In the genomic region with DNA sequence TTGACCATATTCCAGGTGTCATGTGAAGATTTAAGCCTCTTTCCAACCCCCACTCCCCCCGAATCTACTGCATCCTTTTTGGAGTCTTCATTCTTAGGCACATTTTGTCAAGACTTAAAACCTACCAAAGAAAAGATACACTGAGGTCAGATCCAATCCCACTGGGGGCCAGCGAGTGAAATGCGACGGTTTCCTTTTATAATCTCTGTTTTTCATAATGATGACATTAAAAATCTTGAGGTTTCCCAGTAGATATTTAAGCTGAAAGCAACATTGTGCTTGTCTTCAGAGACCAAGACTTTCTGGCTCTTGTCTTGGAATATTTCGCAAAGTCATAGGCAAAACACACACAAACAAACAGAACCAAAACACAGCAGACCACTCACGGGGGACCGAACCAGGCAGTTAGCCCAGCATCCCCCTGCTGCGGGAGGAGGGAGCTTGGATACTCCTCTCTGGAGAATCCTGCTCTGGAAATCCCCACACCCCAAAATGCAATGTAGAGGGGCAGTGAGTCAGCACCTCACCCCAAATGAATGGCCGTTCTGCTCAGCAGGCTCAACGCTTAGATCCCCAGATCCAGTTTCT, we compare ENCODE assay signal across 8 cellular contexts. TPM values are rescaled to one million over a fixed set of nuclear protein-coding genes. Genes with fewer than 3 reads are reported as not detected.
DNase-seq lines count a peak whose midpoint lies in the region; ATAC-seq and TF ChIP-seq lines count a peak whose summit lies in the region.

No MANE protein-coding gene starts in this region.

- peaks cover 0 to 3% (median 2%) of the 10 kb centered on the region in 5 donors for H3K9me3 Mint-ChIP-seq in CD8-positive, alpha-beta memory T cell

- 7 to 12% methylated on average over 10 of the region's 10 CpGs for WGBS in esophagus, 2 donors

- CTCF ChIA-PET in CD8-positive, alpha-beta memory T cell (lab: Charles Lee): no interaction called here
- CTCF ChIA-PET in PC-3 (lab: Charles Lee): no interaction called here

- POLR2A ChIA-PET in CD8-positive, alpha-beta memory T cell (lab: Charles Lee): no interaction called here
- POLR2A ChIA-PET in PC-3 (lab: Charles Lee; ENCODE audit: unreplicated experiment): no interaction called here

- H3K36me3 Mint-ChIP-seq in CD8-positive, alpha-beta memory T cell: no peaks in the 10 kb centered on the region

- no peaks in the 10 kb centered on the region for H3K36me3 ChIP-seq in CD8-positive, alpha-beta memory T cell (ENCODE audit: insufficient read depth, low read length)
- no peaks in the 10 kb centered on the region for H3K36me3 ChIP-seq in PC-3 (ENCODE audit: low read depth, low read length)
- H3K36me3 ChIP-seq in esophagus (ENCODE audit: control insufficient read depth in 2 of 2, insufficient read depth in 2 of 2, low read length in 1 of 2): peaks cover 0 to 1% of the 10 kb centered on the region in 2 donors
- peaks cover 17% of the 10 kb centered on the region for H3K36me3 ChIP-seq in osteoblast (ENCODE audit: insufficient read depth, low read length)

- peaks cover 49 to 50% of the 10 kb centered on the region in 2 donors for H3K27me3 Mint-ChIP-seq in CD8-positive, alpha-beta memory T cell

- TSS peak; percentile 95 for BruUV-seq in PC-3 (replicated peaks; lab: Mats Ljungman, UMichigan)

- peak overlapping the region; percentile 57 to 85 (median 75) for H3K4me3 Mint-ChIP-seq in CD8-positive, alpha-beta memory T cell

- H3K27ac ChIP-seq in CD8-positive, alpha-beta memory T cell (ENCODE audit: low read depth, low read length): no peak overlapping the region
- H3K27ac ChIP-seq in PC-3 (ENCODE audit: low read length): no peak overlapping the region
- peak overlapping the region; percentile 82 for H3K27ac ChIP-seq in esophagus (ENCODE audit: low read depth in 2 of 2, low read length in 1 of 2)
- peak overlapping the region; percentile 65 for H3K27ac ChIP-seq in osteoblast (ENCODE audit: low read depth, low read length)

- H3K9ac ChIP-seq in PC-3 (ENCODE audit: low read length): peak overlapping the region; percentile 52

- H3K4me1 Mint-ChIP-seq in CD8-positive, alpha-beta memory T cell: peaks cover 13 to 17% (median 17%) of the 10 kb centered on the region in 3 donors

- H3K79me2 ChIP-seq in PC-3 (ENCODE audit: low read length) (peaks cover 48% of the 10 kb centered on the region), osteoblast (ENCODE audit: insufficient read depth, low read length) (peaks cover 49% of the 10 kb centered on the region)

- TF ChIP-seq CTCF in PC-3 (conservative IDR thresholded peaks at IDR 0.05; ENCODE audit: low read depth, low read length) (no peak), osteoblast (IDR thresholded peaks at IDR 0.05; ENCODE audit: extremely low read depth, low read depth, low read length) (no peak)

- H3K4me2 ChIP-seq in PC-3 (ENCODE audit: low read length) (peak overlapping the region; percentile 96), osteoblast (ENCODE audit: insufficient read depth, low read length) (peak overlapping the region; percentile 92)

- H3K4me3 ChIP-seq in CD8-positive, alpha-beta memory T cell (ENCODE audit: low read length): no peak overlapping the region
- peak overlapping the region; percentile 98 for H3K4me3 ChIP-seq in PC-3 (ENCODE audit: low read length)
- peak overlapping the region; percentile 72 to 74 for H3K4me3 ChIP-seq in esophagus (ENCODE audit: low read depth in 1 of 2, low read length in 2 of 2)
- peak overlapping the region; percentile 78 for H3K4me3 ChIP-seq in osteoblast (ENCODE audit: insufficient read depth, low read length)

- H2AFZ ChIP-seq in PC-3 (ENCODE audit: low read length) (peak overlapping the region; percentile 97), osteoblast (ENCODE audit: low read length) (peak overlapping the region; percentile 69)

- H3F3A ChIP-seq in PC-3 (ENCODE audit: low read length, unreplicated experiment): no peaks in the 10 kb centered on the region

- peaks cover 33% of the 10 kb centered on the region for H3K27me3 ChIP-seq in CD8-positive, alpha-beta memory T cell (ENCODE audit: insufficient read depth, low read length, poor library complexity, severe bottlenecking)
- no peaks in the 10 kb centered on the region for H3K27me3 ChIP-seq in PC-3 (ENCODE audit: low read length)
- H3K27me3 ChIP-seq in esophagus (ENCODE audit: control insufficient read depth in 1 of 2, insufficient read depth in 2 of 2, low read length in 2 of 2): no peaks in the 10 kb centered on the region
- no peaks in the 10 kb centered on the region for H3K27me3 ChIP-seq in osteoblast (ENCODE audit: insufficient read depth, low read length)

- ATAC-seq in PC-3: peak; percentile 6

- H3K9me3 ChIP-seq in CD8-positive, alpha-beta memory T cell (ENCODE audit: low read length): no peaks in the 10 kb centered on the region
- H3K9me3 ChIP-seq in PC-3 (ENCODE audit: low read length) (no peaks in the 10 kb centered on the region), esophagus (ENCODE audit: control insufficient read depth in 2 of 2, insufficient read depth in 1 of 2, low read depth in 1 of 2, low read length in 1 of 2) (no peaks in the 10 kb centered on the region), osteoblast (ENCODE audit: low read depth, low read length) (no peaks in the 10 kb centered on the region)

- H3K9me2 ChIP-seq in PC-3 (replicated peaks; ENCODE audit: low read length): no peaks in the 10 kb centered on the region

- intact Hi-C loops in PC-3 (cut with micrococcal nuclease): loop anchor here (5.0 kb wide), 2 partner anchors 33 to 42 kb away; no protein-coding TSS in a partner anchor

- peaks cover 13% of the 10 kb centered on the region for H3K4me1 ChIP-seq in CD8-positive, alpha-beta memory T cell (ENCODE audit: insufficient read depth, low read length)
- H3K4me1 ChIP-seq in PC-3 (ENCODE audit: insufficient read depth, low read length) (peaks cover 4% of the 10 kb centered on the region; the same call in 1 of the 2 replicates), esophagus (ENCODE audit: control insufficient read depth in 2 of 2, insufficient read depth in 2 of 2, low read length in 1 of 2) (peaks cover 3 to 16% of the 10 kb centered on the region in 2 donors), osteoblast (ENCODE audit: insufficient read depth, low read length) (peaks cover 31% of the 10 kb centered on the region)

- no peak for DNase-seq in CD8-positive, alpha-beta memory T cell
- no peak for DNase-seq in PC-3
- peak; percentile 97 for DNase-seq in osteoblast (ENCODE audit: insufficient read length, low spot score, missing footprints)
- DNase-seq in NCI-H2029 (lab: John Stamatoyannopoulos, UW): no peak
- no peak for DNase-seq in NCI-H1092 (lab: John Stamatoyannopoulos, UW)
- DNase-seq in amniotic stem cell (lab: John Stamatoyannopoulos, UW): no peak
- no peak for DNase-seq in cerebellum (ENCODE audit: low spot score)

- H4K20me1 ChIP-seq in PC-3 (ENCODE audit: low read length) (no peaks in the 10 kb centered on the region), osteoblast (ENCODE audit: insufficient read depth, low read length) (peaks cover 32% of the 10 kb centered on the region)

- H3K27ac Mint-ChIP-seq in CD8-positive, alpha-beta memory T cell: peak overlapping the region in 1 of 8 donors; percentile 15

RNA-seq across cellular contexts. Expression of a gene that starts 0.5 kb away (rescaled TPM):
- total RNA-seq in CD8-positive, alpha-beta memory T cell: under 1 TPM; 0.42 to 0.50 TPM
- 0.47 TPM for polyA plus RNA-seq in CD8-positive, alpha-beta memory T cell
- total RNA-seq in PC-3 (2014; rRNA removed) (20.9 and 33.7 TPM in 2 replicates), osteoblast (417 and 480 TPM in 2 replicates), cerebellum (18.1 TPM)
- 10 to 100 TPM; 47.3 to 56.5 TPM for polyA plus RNA-seq in esophagus

Comparison
In these comparisons a context has a peak if more than half of its experiments do, and no peak if none do; other contexts are left out.
1. H3K27ac ChIP-seq: peak in esophagus (2 of 2) and osteoblast (single experiment); none in CD8-positive, alpha-beta memory T cell (single experiment) and PC-3 (single experiment).
2. RNA of a gene that starts 0.5 kb away (total RNA-seq): 417 to 480 TPM in osteoblast; 20.9 to 33.7 TPM in PC-3, 18.1 TPM in cerebellum (single experiment) and 0.42 to 0.50 TPM in CD8-positive, alpha-beta memory T cell; every median in the first group is over 10 times any median in the second.